8 cellular contexts compared by ENCODE assay signal in genomic region chr14:52473557-52473956, GRCh38.
DNase-seq lines count a peak whose midpoint lies in the region; ATAC-seq and TF ChIP-seq lines count a peak whose summit lies in the region.

No MANE protein-coding gene starts in this region.

- H3K27ac ChIP-seq in osteoblast (ENCODE audit: low read depth, low read length) = no peak overlapping the region
- H3K27ac ChIP-seq in ovary = no peak overlapping the region

- no peak for TF ChIP-seq EP300 in ovary (IDR thresholded peaks at IDR 0.05)

- H3K27me3 ChIP-seq in osteoblast (ENCODE audit: insufficient read depth, low read length) (no peaks in the 10 kb centered on the region), ovary (no peaks in the 10 kb centered on the region)

- H2AFZ ChIP-seq in osteoblast (ENCODE audit: low read length) = no peak overlapping the region

- TF ChIP-seq CTCF in osteoblast (IDR thresholded peaks at IDR 0.05; ENCODE audit: extremely low read depth, low read depth, low read length) = peak; percentile 41
- TF ChIP-seq CTCF in ovary (IDR thresholded peaks at IDR 0.05) = peak in 1 of 3 donors; percentile 24

- 10 to 17% (median 11%) methylated on average over 1 of the region's 1 CpG for WGBS in ovary, 3 donors

- no peaks in the 10 kb centered on the region for H3K79me2 ChIP-seq in osteoblast (ENCODE audit: insufficient read depth, low read length)

- H3K36me3 ChIP-seq in osteoblast (ENCODE audit: insufficient read depth, low read length) (no peaks in the 10 kb centered on the region), ovary (no peaks in the 10 kb centered on the region)

- intact Hi-C loops in ovary (cut with DNase I) = loop anchor here in 2 of 4 donors (10.0 kb wide), 1 partner anchor 179 kb away; no protein-coding TSS in a partner anchor

- H3K4me1 ChIP-seq in osteoblast (ENCODE audit: insufficient read depth, low read length) = no peaks in the 10 kb centered on the region
- no peaks in the 10 kb centered on the region for H3K4me1 ChIP-seq in ovary (ENCODE audit: insufficient read depth)

- peak; percentile 46 for DNase-seq in NOMO-1 treated with DMSO at 0.1 percent for 48 hours (lab: John Stamatoyannopoulos, UW; ENCODE audit: unreplicated experiment)
- DNase-seq in NOMO-1 treated with dmso at 0.1 percent for 144 hours (lab: John Stamatoyannopoulos, UW; ENCODE audit: unreplicated experiment) = no peak
- DNase-seq in NCI-H2029 (lab: John Stamatoyannopoulos, UW) = peak; percentile 7
- peak; percentile 44 for DNase-seq in dedifferentiated amniotic fluid mesenchymal stem cell (ENCODE audit: extremely low spot score)
- peak; percentile 43 for DNase-seq in osteoblast (ENCODE audit: insufficient read length, low spot score, missing footprints)
- no peak for DNase-seq in ovary
- no peak for DNase-seq in globus pallidus (ENCODE audit: low spot score)

- no peaks in the 10 kb centered on the region for H4K20me1 ChIP-seq in osteoblast (ENCODE audit: insufficient read depth, low read length)

- H3K4me3 ChIP-seq in osteoblast (ENCODE audit: insufficient read depth, low read length) (no peak overlapping the region), ovary (no peak overlapping the region)

- no peak for TF ChIP-seq POLR2A in ovary (IDR thresholded peaks at IDR 0.05)

- H3K4me2 ChIP-seq in osteoblast (ENCODE audit: insufficient read depth, low read length) = no peak overlapping the region

- no peaks in the 10 kb centered on the region for H3K9me3 ChIP-seq in osteoblast (ENCODE audit: low read depth, low read length)
- H3K9me3 ChIP-seq in ovary = no peaks in the 10 kb centered on the region

- ATAC-seq in HG03135 (IDR thresholded peaks at IDR 0.05; ENCODE audit: unreplicated experiment) = no peak

Comparison
In these comparisons a context has a peak if more than half of its experiments do, and no peak if none do; other contexts are left out.
1. DNase-seq: peak in NOMO-1 treated with DMSO at 0.1 percent for 48 hours (single experiment), NCI-H2029 (single experiment), dedifferentiated amniotic fluid mesenchymal stem cell (single experiment) and osteoblast (single experiment); none in NOMO-1 treated with dmso at 0.1 percent for 144 hours (single experiment), ovary (0 of 5) and globus pallidus (single experiment).